Comparison of ENCODE assay signal across 1 cellular context in the genomic region with DNA sequence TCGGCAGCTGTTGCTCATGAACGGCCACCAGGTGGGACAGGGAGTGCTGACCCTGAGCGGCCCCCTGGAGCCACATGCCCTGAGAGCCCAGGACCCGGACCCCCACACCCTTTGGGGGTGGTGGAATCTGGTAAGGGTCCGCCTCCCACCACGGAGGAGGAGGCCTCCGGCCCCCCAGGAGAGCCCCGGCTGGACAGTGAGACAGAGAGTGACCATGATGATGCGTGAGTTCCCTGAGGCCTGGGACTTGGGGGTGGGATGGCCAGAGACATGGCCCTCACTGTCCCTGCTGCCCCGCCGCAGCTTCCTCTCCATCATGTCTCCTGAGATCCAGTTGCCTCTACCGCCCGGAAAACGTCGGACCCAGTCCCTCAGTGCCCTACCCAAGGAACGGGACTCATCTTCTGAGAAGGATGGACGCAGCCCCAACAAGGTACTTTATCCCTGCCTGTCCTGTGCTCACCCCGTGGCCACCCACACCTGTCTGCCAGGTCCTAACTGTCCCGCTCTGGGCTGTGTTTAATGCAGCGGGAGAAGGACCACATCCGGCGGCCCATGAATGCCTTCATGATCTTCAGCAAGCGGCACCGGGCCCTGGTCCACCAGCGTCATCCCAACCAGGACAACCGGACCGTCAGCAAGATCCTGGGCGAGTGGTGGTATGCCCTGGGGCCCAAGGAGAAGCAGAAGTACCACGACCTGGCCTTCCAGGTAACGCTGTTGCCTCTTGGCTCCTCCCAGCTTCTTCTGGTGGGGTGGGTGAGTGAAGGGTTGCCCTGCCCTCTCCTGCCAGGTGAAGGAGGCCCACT.
TF ChIP-seq lines count a peak whose summit lies in the region.

No MANE protein-coding gene starts in this region.

TF ChIP-seq in endothelial cell of umbilical vein, 7 proteins besides CTCF, POLR2A, EP300 and RAD21:
- TF ChIP-seq FOS (IDR thresholded peaks at IDR 0.05; ENCODE audit: borderline replicate concordance, insufficient read depth, low read length), result no peak
